In genomic region chr3:87359025-87359424, GRCh38 we compare ENCODE assay signal across 25 cellular contexts.
"Had no signal": no experiment of that assay in that cellular context is flagged by ENCODE, and none has a peak within 500 bp of the region (broad histone marks: within the 10 kb centered on the region; RNA-seq: fewer than 3 reads in every experiment).

No MANE protein-coding gene starts in this region.

- H3K4me1 ChIP-seq: gastrocnemius medialis, heart right ventricle, left lung, lower lobe of right lung had no signal

- FAIRE-seq: colon, endometrium, islet of Langerhans, keratinocyte had no signal

- H3K27me3 ChIP-seq: esophagus squamous epithelium, gastrocnemius medialis, left lung had no signal

- H3K9me3 ChIP-seq: esophagus squamous epithelium, gastrocnemius medialis, heart right ventricle, left lung, lower lobe of right lung, mucosa of descending colon had no signal

- H3K4me3 ChIP-seq: coronary artery, esophagus squamous epithelium, gastrocnemius medialis, heart right ventricle, left lung, lower lobe of right lung, mucosa of descending colon had no signal

- H3K36me3 ChIP-seq: esophagus squamous epithelium, gastrocnemius medialis, heart right ventricle, left lung, lower lobe of right lung had no signal

- ATAC-seq: effector memory CD8-positive, alpha-beta T cell; gastrocnemius medialis; heart right ventricle; left cardiac atrium; left ventricle myocardium superior; lower lobe of right lung had no signal

- H3K27ac ChIP-seq: coronary artery, epithelial cell of prostate, esophagus squamous epithelium, gastrocnemius medialis, heart right ventricle, left lung, lower lobe of right lung had no signal

- DNase-seq: effector CD8-positive, alpha-beta T cell; effector memory CD8-positive, alpha-beta T cell; endodermal cell; erythroblast; esophagus squamous epithelium; foreskin fibroblast; foreskin melanocyte; gastrocnemius medialis; glutamatergic neuron; head of caudate nucleus; heart right ventricle; hippocampal formation; immature natural killer cell; left cardiac atrium; left lung; left ventricle myocardium superior; lower lobe of right lung; mesenchymal stem cell had no signal
